ENCODE assay signal across 9 cellular contexts in the genomic region with DNA sequence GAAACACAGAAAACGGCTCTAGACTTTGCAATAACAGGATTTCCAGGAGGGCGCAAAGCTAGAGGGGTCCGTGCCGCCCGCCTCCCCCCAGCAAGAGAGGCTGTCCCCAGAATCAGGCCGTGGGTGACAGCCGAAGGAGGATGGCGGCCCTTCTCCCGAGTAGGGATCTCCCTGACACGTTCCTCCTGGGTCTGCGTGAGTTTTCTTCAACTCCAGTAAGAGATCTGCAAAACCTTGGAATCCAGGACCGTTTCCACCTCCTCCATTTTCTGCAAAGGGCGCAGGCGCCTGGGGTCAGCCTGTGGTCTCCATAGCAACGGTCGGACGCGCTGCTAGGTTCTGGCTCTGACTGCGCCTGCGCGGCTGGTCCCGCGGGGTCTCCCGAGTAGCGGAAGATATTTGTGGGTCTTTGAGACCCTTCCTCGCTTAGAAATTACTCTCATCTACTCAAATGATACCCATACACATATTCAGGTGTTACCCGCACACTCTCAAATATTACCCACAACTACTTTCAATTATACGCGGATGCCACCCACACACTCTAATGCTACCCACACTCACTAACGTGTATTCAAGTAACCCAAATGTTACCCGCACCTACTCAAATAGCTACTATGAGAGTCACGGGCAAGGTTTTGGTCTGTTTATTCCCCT. TPM values are rescaled to one million over a fixed set of nuclear protein-coding genes. Genes with fewer than 3 reads are reported as not detected.
DNase-seq lines count a peak whose midpoint lies in the region; ATAC-seq, FAIRE-seq and TF ChIP-seq lines count a peak whose summit lies in the region.
"Had no signal": no experiment of that assay in that cellular context is flagged by ENCODE, and none has a peak within 500 bp of the region (broad histone marks: within the 10 kb centered on the region; RNA-seq: fewer than 3 reads in every experiment).

No MANE protein-coding gene starts in this region.

- in situ Hi-C loops in ACHN (cut with HindIII; ENCODE audit: low pct_ligation_motif_present, low pct_unique_long_range_greater_than_20kb, low sequenced_read_pairs): no loop called here

- H3K9me3 Mint-ChIP-seq in chondrocyte (ENCODE audit: low read depth): no peaks in the 10 kb centered on the region

- H3K4me1 Mint-ChIP-seq in chondrocyte (ENCODE audit: low read depth): peaks cover 25% of the 10 kb centered on the region

- H3K27me3 ChIP-seq in H7 (ENCODE audit: control insufficient read depth, insufficient read depth, low read length): peaks cover 8% of the 10 kb centered on the region; the same call in 1 of the 2 replicates

- no peak for FAIRE-seq in GM12892 (lab: Jason Lieb, UNC)
- FAIRE-seq: islet of Langerhans had no signal

- H3K36me3 ChIP-seq in H7 (replicated peaks; ENCODE audit: control insufficient read depth, insufficient read depth, low read length): no peaks in the 10 kb centered on the region

- peak overlapping the region; percentile 73 for H3K4me3 Mint-ChIP-seq in chondrocyte (ENCODE audit: unreplicated experiment)

- no peak for TF ChIP-seq CTCF in chondrocyte (IDR thresholded peaks at IDR 0.05)

- no peak for ATAC-seq in GM18505 (IDR thresholded peaks at IDR 0.05; ENCODE audit: unreplicated experiment)

- H3K36me3 Mint-ChIP-seq in chondrocyte (ENCODE audit: low read depth): no peaks in the 10 kb centered on the region

- peak overlapping the region; percentile 34 for H3K27ac Mint-ChIP-seq in chondrocyte (ENCODE audit: unreplicated experiment)

- peak; percentile 81 for DNase-seq in ACHN
- DNase-seq in H7: peak; percentile 97
- peak; percentile 39 for DNase-seq in RPMI8226
- DNase-seq in chondrocyte (ENCODE audit: low spot score): no peak
- DNase-seq in kidney tubule cell (ENCODE audit: low spot score): peak; percentile 79
- DNase-seq in stimulated activated CD4-positive, alpha-beta T cell treated with anti-CD3 and anti-CD28 coated beads, Interleukin-2, amount 100 ng/mL, for 48 hours: peak; percentile 34 to 43
- no peak for DNase-seq in GM12892 (ENCODE audit: insufficient read length)

- TF ChIP-seq POLR2A in GM18505 (IDR thresholded peaks at IDR 0.05; ENCODE audit: borderline replicate concordance, extremely low read depth, insufficient read depth, insufficient read length): no peak
- no peak for TF ChIP-seq POLR2A in GM12892 (IDR thresholded peaks at IDR 0.05; ENCODE audit: low read depth, low read length)

- H3K4me3 ChIP-seq in H7 (ENCODE audit: insufficient read depth, low read depth, low read length): peak overlapping the region; percentile 69

- no peaks in the 10 kb centered on the region for H3K27me3 Mint-ChIP-seq in chondrocyte (ENCODE audit: low read depth)

RNA-seq across cellular contexts. Expression of a gene that starts 2.1 kb away (rescaled TPM):
- total RNA-seq in H7 (2014; rRNA removed; shearing (Covaris generic)): 0.14 and 0.15 TPM in 2 replicates
- total RNA-seq in chondrocyte: 0.10 to 0.27 TPM (median 0.20 TPM) in 3 replicates
- not detected for polyA plus RNA-seq in GM12892 (2012; ENCODE audit: missing spikeins)

RNA-seq across cellular contexts. Expression of a gene that starts 13.3 kb away (rescaled TPM):
- total RNA-seq in H7 (2014; rRNA removed; shearing (Covaris generic)): 39.6 and 44.3 TPM in 2 replicates
- 39.3 to 53.2 TPM (median 39.5 TPM) in 3 replicates for total RNA-seq in chondrocyte
- polyA plus RNA-seq in GM12892 (2012; ENCODE audit: missing spikeins): not detected

RNA-seq across cellular contexts. Expression of a gene that starts 44.7 kb away (rescaled TPM):
- 17.4 and 23.9 TPM in 2 replicates for total RNA-seq in H7 (2014; rRNA removed; shearing (Covaris generic))
- total RNA-seq in chondrocyte: 10.1 to 16.1 TPM (median 10.1 TPM) in 3 replicates
- 2.6 TPM for polyA plus RNA-seq in GM12892 (2012; ENCODE audit: missing spikeins)

Comparison
In these comparisons a context has a peak if more than half of its experiments do, and no peak if none do; other contexts are left out.
1. DNase-seq: peak in ACHN (single experiment), H7 (single experiment), RPMI8226 (single experiment), kidney tubule cell (single experiment) and stimulated activated CD4-positive, alpha-beta T cell treated with anti-CD3 and anti-CD28 coated beads, Interleukin-2, amount 100 ng/mL, for 48 hours (2 of 2); none in chondrocyte (single experiment) and GM12892 (single experiment).